26 cellular contexts compared by ENCODE assay signal in the genomic region with DNA sequence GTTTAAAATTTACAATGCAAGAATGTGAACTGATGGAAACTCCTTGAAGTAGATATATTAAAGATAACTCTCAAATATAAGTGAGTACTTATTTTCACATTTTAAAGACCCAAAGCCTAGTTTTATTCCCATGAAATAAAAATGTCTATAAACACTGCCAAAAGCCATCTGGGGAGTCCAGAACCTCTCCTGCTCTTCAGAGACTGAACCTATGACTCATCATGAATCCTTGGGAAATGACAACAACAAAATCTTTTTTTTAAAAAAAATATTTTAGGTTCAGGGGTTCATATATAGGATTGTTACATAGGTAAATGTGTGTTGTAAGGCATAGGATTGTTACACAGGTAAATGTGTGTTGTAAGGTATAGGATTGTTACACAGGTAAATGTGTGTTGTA. TPM values are rescaled to one million over a fixed set of nuclear protein-coding genes. Genes with fewer than 3 reads are reported as not detected.
DNase-seq lines count a peak whose midpoint lies in the region; ATAC-seq, FAIRE-seq and TF ChIP-seq lines count a peak whose summit lies in the region.
"Had no signal": no experiment of that assay in that cellular context is flagged by ENCODE, and none has a peak within 500 bp of the region (broad histone marks: within the 10 kb centered on the region; RNA-seq: fewer than 3 reads in every experiment).

No MANE protein-coding gene starts in this region.

- TF ChIP-seq POLR2A in body of pancreas (IDR thresholded peaks at IDR 0.05) = no peak

- CTCF ChIA-PET in GM10248 (lab: Yijun Ruan, JAX) = interaction anchor here (0.8 kb wide), 1 partner anchor 11 kb away, joined by 3 read pairs; no protein-coding TSS in a partner anchor

- H3K9me3 ChIP-seq in smooth muscle cell (replicated peaks; ENCODE audit: low read depth) (no peaks in the 10 kb centered on the region), body of pancreas (no peaks in the 10 kb centered on the region)
- H3K9me3 ChIP-seq: BE2C, thyroid gland had no signal

- H3K9ac ChIP-seq in smooth muscle cell (ENCODE audit: low read depth) = no peak overlapping the region

- peak overlapping the region; percentile 42 for H2AFZ ChIP-seq in smooth muscle cell (ENCODE audit: low read depth)

- intact Hi-C loops in body of pancreas (cut with DNase I) = no loop called here

- no peaks in the 10 kb centered on the region for H3K36me3 ChIP-seq in smooth muscle cell (ENCODE audit: low read depth)
- no peaks in the 10 kb centered on the region for H3K36me3 ChIP-seq in body of pancreas (replicated peaks in 1 of 2; ENCODE audit: insufficient read depth in 1 of 2, low read depth in 2 of 2)
- H3K36me3 ChIP-seq: BE2C, thyroid gland had no signal

- no peaks in the 10 kb centered on the region for H4K20me1 ChIP-seq in smooth muscle cell (ENCODE audit: low read depth)

- no peak for ATAC-seq in body of pancreas
- ATAC-seq: left colon had no signal

- no peak overlapping the region for H3K4me2 ChIP-seq in smooth muscle cell

- DNase-seq in GM03348 (ENCODE audit: low spot score) = peak; percentile 51
- peak; percentile 58 for DNase-seq in M059J (ENCODE audit: low read depth)
- no peak for DNase-seq in smooth muscle cell (lab: John Stamatoyannopoulos, UW; ENCODE audit: unreplicated experiment)
- DNase-seq in hippocampal formation (lab: John Stamatoyannopoulos, UW) = no peak
- no peak for DNase-seq in body of pancreas
- no peak for DNase-seq in GM10248 (ENCODE audit: extremely low spot score)
- DNase-seq: activated CD4-positive, alpha-beta T cell treated with anti-CD3 and anti-CD28 coated beads for 1 hour; activated naive CD4-positive, alpha-beta T cell treated with Interleukin-2 at 50 U/mL for 16 hours; activated T-cell treated with anti-CD3 and anti-CD28 coated beads, Interleukin-2, amount 50 U/mL, for 1 hour; BE2C; central memory CD4-positive, alpha-beta T cell; H9; KBM-7; left colon; mesenchymal stem cell; NCI-H187; NCI-H345; NCI-H82; OCI-M1; SIG-M5; stimulated activated CD4-positive, alpha-beta T cell treated with anti-CD3 and anti-CD28 coated beads, Interleukin-4, amount 100 ng/mL, for 1 hour; stimulated activated naive CD4-positive, alpha-beta T cell; thyroid gland had no signal

- H3K79me2 ChIP-seq in smooth muscle cell (ENCODE audit: low read depth) = no peaks in the 10 kb centered on the region

- H3K27ac ChIP-seq in smooth muscle cell (ENCODE audit: low read depth) (no peak overlapping the region), body of pancreas (no peak overlapping the region)
- H3K27ac ChIP-seq: thyroid gland had no signal

- POLR2A ChIA-PET in GM10248 (lab: Yijun Ruan, JAX) = no interaction called here

- H3K4me3 ChIP-seq in smooth muscle cell = no peak overlapping the region
- H3K4me3 ChIP-seq in body of pancreas = no peak overlapping the region
- H3K4me3 ChIP-seq: thyroid gland had no signal

- TF ChIP-seq CTCF in smooth muscle cell (IDR thresholded peaks at IDR 0.05; ENCODE audit: borderline replicate concordance, insufficient read depth, poor library complexity, severe bottlenecking) = no peak
- no peak for TF ChIP-seq CTCF in body of pancreas (IDR thresholded peaks at IDR 0.05)
- TF ChIP-seq CTCF in GM10248 (IDR thresholded peaks at IDR 0.05; ENCODE audit: control extremely low read depth, extremely low read depth, low read depth, missing control alignments) = no peak

- no peaks in the 10 kb centered on the region for H3K4me1 ChIP-seq in smooth muscle cell (ENCODE audit: low read depth)
- no peaks in the 10 kb centered on the region for H3K4me1 ChIP-seq in body of pancreas
- H3K4me1 ChIP-seq: BE2C, thyroid gland had no signal

- no peaks in the 10 kb centered on the region for H3F3A ChIP-seq in smooth muscle cell (ENCODE audit: low read depth)

- no peaks in the 10 kb centered on the region for H3K27me3 ChIP-seq in smooth muscle cell (ENCODE audit: low read depth)
- no peaks in the 10 kb centered on the region for H3K27me3 ChIP-seq in body of pancreas
- H3K27me3 ChIP-seq: BE2C, thyroid gland had no signal

- peak; percentile 80 for FAIRE-seq in endometrium (lab: Jason Lieb, UNC)

RNA-seq across cellular contexts. Expression of a gene that starts 33.8 kb away (rescaled TPM):
- 0.05 TPM in 1 of 2 replicates, not detected in the other for total RNA-seq in M059J (2014; rRNA removed; shearing (Covaris generic))
- total RNA-seq in smooth muscle cell (0.22 TPM in 1 of 2 replicates, not detected in the other), body of pancreas (1 to 10 TPM; 2.9 to 3.0 TPM)
- polyA plus RNA-seq in smooth muscle cell = 0.06 and 0.07 TPM in 2 replicates
- total RNA-seq: G401, H9, myocyte had no signal

Comparison
In these comparisons a context has a peak if more than half of its experiments do, and no peak if none do; other contexts are left out.
1. DNase-seq: peak in GM03348 (single experiment) and M059J (single experiment); none in smooth muscle cell (single experiment), hippocampal formation (0 of 2), body of pancreas (0 of 4) and GM10248 (single experiment).